In the genomic region with DNA sequence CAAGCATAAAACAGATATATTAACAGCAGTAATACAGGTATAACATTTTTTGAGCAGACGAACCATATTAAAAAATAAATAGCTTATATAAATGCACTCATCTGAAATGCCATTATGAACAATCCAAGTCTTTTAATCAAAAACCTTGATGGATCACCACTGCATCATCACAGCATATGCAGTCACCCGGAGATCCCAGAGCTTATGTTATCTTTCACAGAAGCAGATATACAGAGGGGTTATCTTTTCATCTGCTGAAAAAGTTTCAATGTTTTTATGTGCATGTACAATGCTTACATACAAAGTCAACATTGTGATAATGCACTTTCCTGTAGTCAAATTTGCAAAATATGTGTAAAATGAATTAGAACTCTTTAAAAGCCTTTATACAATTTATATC, we compare ENCODE assay signal across 25 cellular contexts.
"Had no signal": no experiment of that assay in that cellular context is flagged by ENCODE, and none has a peak within 500 bp of the region (broad histone marks: within the 10 kb centered on the region; RNA-seq: fewer than 3 reads in every experiment).

No MANE protein-coding gene starts in this region.

- ATAC-seq: effector memory CD8-positive, alpha-beta T cell; esophagus mucosa; foreskin keratinocyte; gastrocnemius medialis; gastroesophageal sphincter; heart left ventricle; heart right ventricle had no signal

- H3K27ac ChIP-seq: colonic mucosa, coronary artery, dorsolateral prefrontal cortex, epithelial cell of prostate, esophagus muscularis mucosa, esophagus squamous epithelium, foreskin keratinocyte, gastrocnemius medialis, gastroesophageal sphincter, heart left ventricle, heart right ventricle, hepatocyte had no signal

- H3K27me3 ChIP-seq: colonic mucosa, dorsolateral prefrontal cortex, esophagus muscularis mucosa, esophagus squamous epithelium, foreskin keratinocyte, gastrocnemius medialis, gastroesophageal sphincter, heart left ventricle, heart right ventricle, hepatocyte had no signal

- H2AFZ ChIP-seq: hepatocyte had no signal

- H3K4me1 ChIP-seq: colonic mucosa, foreskin keratinocyte, gastrocnemius medialis had no signal

- H3K4me2 ChIP-seq: hepatocyte had no signal

- H3K4me3 ChIP-seq: colonic mucosa, coronary artery, dorsolateral prefrontal cortex, esophagus muscularis mucosa, esophagus squamous epithelium, gastrocnemius medialis, gastroesophageal sphincter, heart left ventricle, heart right ventricle, hepatocyte had no signal

- H3K9me3 ChIP-seq: colonic mucosa, esophagus muscularis mucosa, esophagus squamous epithelium, gastrocnemius medialis, gastroesophageal sphincter, heart left ventricle, heart right ventricle had no signal

- DNase-seq: colonic mucosa; cortex of kidney; dermis blood vessel endothelial cell; dorsolateral prefrontal cortex; effector CD4-positive, alpha-beta T cell; effector CD8-positive, alpha-beta T cell; effector memory CD4-positive, alpha-beta T cell; effector memory CD8-positive, alpha-beta T cell; endodermal cell; erythroblast; esophagus squamous epithelium; foreskin fibroblast; foreskin keratinocyte; foreskin melanocyte; gastrocnemius medialis; glutamatergic neuron; head of caudate nucleus; heart left ventricle; heart right ventricle had no signal

- H3K36me3 ChIP-seq: colonic mucosa, esophagus muscularis mucosa, esophagus squamous epithelium, gastrocnemius medialis, gastroesophageal sphincter, heart left ventricle, heart right ventricle had no signal
